In the genomic region with DNA sequence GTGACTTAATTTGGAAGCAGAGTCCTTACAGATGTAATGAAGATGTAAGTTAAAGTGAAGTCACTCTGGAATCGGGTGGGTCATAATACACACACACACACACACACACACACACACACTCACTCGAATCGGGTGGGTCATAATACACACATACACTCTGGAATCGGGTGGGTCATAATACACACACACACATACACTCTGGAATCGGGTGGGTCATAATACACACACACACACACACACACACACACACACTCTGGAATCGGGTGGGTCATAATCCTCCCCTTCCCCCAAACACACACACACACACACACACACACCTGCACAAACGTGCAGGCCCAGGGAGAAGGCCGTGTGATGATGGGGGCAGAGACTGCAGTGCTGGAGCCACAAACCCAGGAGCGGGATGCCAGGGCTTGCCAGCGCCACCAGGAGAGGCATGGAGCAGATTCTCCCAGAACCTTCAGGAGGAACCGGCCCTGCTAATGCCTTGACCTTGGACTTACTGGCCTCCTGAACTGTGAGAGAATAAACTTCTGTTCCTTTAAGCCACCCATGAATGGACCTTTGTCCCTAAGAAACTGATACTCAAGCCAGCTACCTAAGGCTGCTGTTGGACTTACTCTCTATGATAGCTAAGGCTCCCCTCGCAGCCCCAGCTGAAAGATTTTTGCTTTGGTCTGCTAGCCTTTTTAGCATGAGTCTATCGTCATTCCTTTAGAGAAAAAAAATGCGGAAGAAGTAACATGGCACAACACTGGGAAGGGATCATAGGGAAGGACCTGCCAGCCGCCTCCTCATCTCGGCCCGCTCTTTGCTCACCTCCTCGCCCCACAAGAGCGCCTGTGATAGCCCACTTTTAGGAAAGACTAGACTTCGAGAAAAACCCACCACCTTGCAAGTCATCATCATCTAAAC, we compare ENCODE assay signal across 1 cellular context.
A peak's percentile ranks its signal among the peaks of the same experiment; 100 is the strongest.
TF ChIP-seq lines count a peak whose summit lies in the region.

No MANE protein-coding gene starts in this region.

TF ChIP-seq in HepG2, 621 proteins besides CTCF, POLR2A, EP300 and RAD21 (continued from another document):
- no peak for TF ChIP-seq FOXP1 (IDR thresholded peaks at IDR 0.05)
- TF ChIP-seq FOXP1 (CRISPR knock-in tag; IDR thresholded peaks at IDR 0.05) = no peak
- TF ChIP-seq HNF4A (CRISPR knock-in tag; IDR thresholded peaks at IDR 0.05) = peak; percentile 37
- no peak for TF ChIP-seq PITX1 (CRISPR knock-in tag; IDR thresholded peaks at IDR 0.05)
- no peak for TF ChIP-seq ZKSCAN5 (CRISPR knock-in tag; IDR thresholded peaks at IDR 0.05)
